Comparison of ENCODE assay signal across 8 cellular contexts in the genomic region with DNA sequence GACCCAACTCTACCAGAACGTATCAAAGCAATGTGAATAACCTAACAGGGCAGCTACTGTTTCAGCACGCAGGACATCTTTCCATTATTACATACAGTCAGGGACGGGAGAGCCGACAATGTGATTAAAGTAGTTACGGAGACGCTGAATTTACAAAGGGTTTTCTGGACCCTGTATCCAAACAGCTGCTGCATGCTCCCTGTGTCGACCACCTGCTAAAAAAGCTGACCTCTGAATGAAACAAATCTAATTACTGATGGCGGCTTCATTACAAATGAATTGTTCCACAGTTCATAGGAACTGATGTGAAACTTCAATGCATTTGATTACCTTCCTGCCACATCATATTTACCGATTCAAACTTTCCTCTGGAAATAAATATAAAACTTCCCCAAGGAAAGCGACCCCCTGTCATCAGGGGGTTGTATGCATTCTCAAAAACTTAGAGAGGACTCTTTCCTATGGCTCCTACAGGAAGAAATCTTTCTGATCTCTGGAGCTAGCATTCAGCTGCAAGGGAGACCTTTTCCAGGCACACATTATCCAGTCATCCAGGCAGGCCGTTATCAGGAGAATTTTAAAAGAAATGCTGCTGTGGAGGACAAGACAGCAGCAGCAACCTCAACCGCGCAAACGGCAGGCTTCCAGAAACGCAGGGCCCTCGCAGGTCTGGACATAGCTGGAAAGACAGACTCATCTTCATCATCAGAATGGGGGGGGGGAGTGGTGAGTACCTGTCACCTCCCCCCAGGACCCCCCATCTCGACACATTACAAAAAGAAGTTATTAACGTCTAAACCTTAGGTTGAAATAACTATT. TPM values are rescaled to one million over a fixed set of nuclear protein-coding genes. Genes with fewer than 3 reads are reported as not detected.
DNase-seq lines count a peak whose midpoint lies in the region; ATAC-seq, FAIRE-seq and TF ChIP-seq lines count a peak whose summit lies in the region.

No MANE protein-coding gene starts in this region.

- no peak for FAIRE-seq in HepG2 (lab: Jason Lieb, UNC)

- POLR2A ChIA-PET in HepG2 (lab: Yijun Ruan, JAX) = no interaction called here

- ATAC-seq in HepG2 (no peak), left lobe of liver (no peak)

- no peak overlapping the region for H3K4me2 ChIP-seq in HepG2 (ENCODE audit: low read depth, low read length)

- H3K27me3 ChIP-seq in liver (ENCODE audit: control insufficient read depth in 4 of 4, insufficient read depth in 4 of 4, low read length in 3 of 4) (peaks cover 0 to 14% (median 0%) of the 10 kb centered on the region in 4 donors), HepG2 (ENCODE audit: control insufficient read depth in 1 of 2, insufficient read depth in 2 of 2, low read length in 2 of 2) (peaks cover 2 to 16% of the 10 kb centered on the region in 2 experiments; a peak in 2 of 5 replicates), colonic mucosa (no peaks in the 10 kb centered on the region), muscle layer of colon (ENCODE audit: control insufficient read depth in 1 of 2, insufficient read depth in 2 of 2, low read length in 2 of 2) (no peaks in the 10 kb centered on the region), vagina (no peaks in the 10 kb centered on the region)

- CTCF ChIA-PET in HepG2 (lab: Yijun Ruan, JAX; ENCODE audit: low intra/inter-chr PET ratio, low total read pairs) = no interaction called here

- no peaks in the 10 kb centered on the region for H3K9me3 ChIP-seq in liver (ENCODE audit: control insufficient read depth in 4 of 4, low read length in 3 of 4)
- no peaks in the 10 kb centered on the region for H3K9me3 ChIP-seq in HepG2 (ENCODE audit: low read length)
- H3K9me3 ChIP-seq in colonic mucosa = no peaks in the 10 kb centered on the region
- H3K9me3 ChIP-seq in muscle layer of colon (ENCODE audit: low read length) = no peaks in the 10 kb centered on the region
- no peaks in the 10 kb centered on the region for H3K9me3 ChIP-seq in vagina

- no peaks in the 10 kb centered on the region for H4K20me1 ChIP-seq in HepG2 (ENCODE audit: insufficient read depth, low read length)

- no peak for DNase-seq in HepG2 (ENCODE audit: low spot score)
- peak; percentile 37 for DNase-seq in colonic mucosa
- no peak for DNase-seq in vagina (ENCODE audit: extremely low spot score in 2 of 2)
- DNase-seq in germinal center (ENCODE audit: low spot score) = no peak
- DNase-seq in stimulated activated CD4-positive, alpha-beta T cell treated with anti-CD3 and anti-CD28 coated beads, Interleukin-2, amount 100 ng/mL, for 48 hours = no peak
- no peak for DNase-seq in left lobe of liver (ENCODE audit: low spot score)

- TF ChIP-seq RAD21 in liver (IDR thresholded peaks at IDR 0.05) (no peak), HepG2 (CRISPR knock-in tag; IDR thresholded peaks at IDR 0.05) (no peak)

- H3K9ac ChIP-seq in liver (ENCODE audit: low read depth in 1 of 2, low read length in 2 of 2) = no peak overlapping the region
- no peak overlapping the region for H3K9ac ChIP-seq in HepG2 (ENCODE audit: insufficient read depth, low read depth, low read length)
- H3K9ac ChIP-seq in colonic mucosa (ENCODE audit: low read depth in 2 of 2, low read length in 2 of 2) = peak overlapping the region; percentile 57 to 81
- peak overlapping the region; percentile 25 for H3K9ac ChIP-seq in muscle layer of colon (ENCODE audit: low read length)

- no peak for TF ChIP-seq POLR2A in HepG2 (IDR thresholded peaks at IDR 0.05; ENCODE audit: insufficient read depth in 1 of 2, low read depth in 2 of 2, low read length in 2 of 2)
- no peak for TF ChIP-seq POLR2A in vagina (IDR thresholded peaks at IDR 0.05)

- no peak for TF ChIP-seq CTCF in liver (IDR thresholded peaks at IDR 0.05; ENCODE audit: low read depth, low read length, missing input control)
- TF ChIP-seq CTCF in HepG2 (CRISPR knock-in tag; IDR thresholded peaks at IDR 0.05) = no peak
- TF ChIP-seq CTCF in colonic mucosa (IDR thresholded peaks at IDR 0.05) = no peak
- no peak for TF ChIP-seq CTCF in vagina (IDR thresholded peaks at IDR 0.05)

- TF ChIP-seq EP300 in HepG2 (IDR thresholded peaks at IDR 0.05; ENCODE audit: low read depth in 2 of 2, low read length in 2 of 2) = no peak
- TF ChIP-seq EP300 in HepG2 (CRISPR knock-in tag; IDR thresholded peaks at IDR 0.05; ENCODE audit: borderline replicate concordance) = no peak

- H2AFZ ChIP-seq in HepG2 (ENCODE audit: low read length) = no peak overlapping the region

- peak overlapping the region in 2 of 3 donors; percentile 23 to 81 for H3K4me3 ChIP-seq in liver (ENCODE audit: low read depth in 1 of 3, low read length in 3 of 3)
- no peak overlapping the region for H3K4me3 ChIP-seq in HepG2 (replicated peaks in 1 of 3; ENCODE audit: insufficient read depth in 1 of 3, low read depth in 2 of 3, low read length in 3 of 3)
- H3K4me3 ChIP-seq in colonic mucosa = peak overlapping the region; percentile 85
- H3K4me3 ChIP-seq in muscle layer of colon (ENCODE audit: low read depth in 1 of 2, low read length in 2 of 2) = peak overlapping the region in 1 of 2 donors; percentile 57
- H3K4me3 ChIP-seq in vagina = peak overlapping the region; percentile 39 to 74

- intact Hi-C loops in HepG2 (cut with micrococcal nuclease; ENCODE audit: unreplicated experiment) (loop anchor here (10.0 kb wide), 3 partner anchors 382 to 1958 kb away; no protein-coding TSS in a partner anchor), colonic mucosa (cut with DNase I) (loop anchor here (5.0 to 10.0 kb wide), 3 partner anchors 388 to 1758 kb away; no protein-coding TSS in a partner anchor), vagina (cut with DNase I) (loop anchor here (10.0 kb wide), 1 partner anchor 382 kb away; no protein-coding TSS in a partner anchor)

- 31% methylated on average over 18 of the region's 18 CpGs for WGBS in liver
- 58% methylated on average over 18 of the region's 18 CpGs for WGBS in HepG2 (ENCODE audit: low lambda C conversion rate)

- H3K27ac ChIP-seq in liver (ENCODE audit: low read depth in 1 of 2, low read length in 2 of 2) (no peak overlapping the region), HepG2 (ENCODE audit: extremely low read length, insufficient read depth, low read length) (no peak overlapping the region), colonic mucosa (peak overlapping the region; percentile 83), muscle layer of colon (ENCODE audit: low read depth, low read length) (peak overlapping the region; percentile 47), vagina (peak overlapping the region; percentile 95)

- H3K4me1 ChIP-seq in liver (ENCODE audit: control insufficient read depth in 4 of 4, insufficient read depth in 4 of 4, low read length in 3 of 4) (peaks cover 16 to 33% (median 22%) of the 10 kb centered on the region in 4 donors), HepG2 (ENCODE audit: insufficient read depth, low read length) (peaks cover 15% of the 10 kb centered on the region), colonic mucosa (no peaks in the 10 kb centered on the region), muscle layer of colon (ENCODE audit: insufficient read depth, low read length) (peaks cover 14% of the 10 kb centered on the region), vagina (peaks cover 43% of the 10 kb centered on the region)

- BruUV-seq in HepG2 (replicated peaks; lab: Mats Ljungman, UMichigan) = no TSS peak

- H3K36me3 ChIP-seq in liver (ENCODE audit: control insufficient read depth in 4 of 4, insufficient read depth in 3 of 4, low read depth in 1 of 4, low read length in 3 of 4) = no peaks in the 10 kb centered on the region
- H3K36me3 ChIP-seq in HepG2 (replicated peaks in 1 of 2; ENCODE audit: control insufficient read depth in 1 of 2, insufficient read depth in 2 of 2, low read length in 2 of 2) = no peaks in the 10 kb centered on the region
- no peaks in the 10 kb centered on the region for H3K36me3 ChIP-seq in colonic mucosa
- no peaks in the 10 kb centered on the region for H3K36me3 ChIP-seq in muscle layer of colon (ENCODE audit: insufficient read depth, low read length)
- H3K36me3 ChIP-seq in vagina = no peaks in the 10 kb centered on the region

- no peaks in the 10 kb centered on the region for H3K79me2 ChIP-seq in HepG2 (ENCODE audit: insufficient read depth, low read length)

- in situ Hi-C loops in HepG2 (cut with HindIII; ENCODE audit: extremely low pct_ligation_motif_present, low pct_unique_long_range_greater_than_20kb) = loop anchor here (10.0 to 25.0 kb wide), 3 partner anchors 582 to 1970 kb away; no protein-coding TSS in a partner anchor

RNA-seq across cellular contexts. Expression of gene EFNB2, which starts 3.1 kb away (rescaled TPM):
- total RNA-seq in liver = 1 to 10 TPM; 3.6 to 6.1 TPM
- polyA plus RNA-seq in liver = 1 to 10 TPM; 2.6 to 3.3 TPM
- 0.07 and 0.20 TPM in 2 replicates for total RNA-seq in HepG2 (2016; rRNA removed; fragmentation: Illumina TruSeq; extraction: Trizol)
- total RNA-seq in HepG2 (2016; cell fraction: cytosol; rRNA removed; fragmentation: Illumina TruSeq; extraction: Trizol; ENCODE audit: low read depth) = not detected in 2 replicates
- 0.09 and 0.13 TPM in 2 replicates for total RNA-seq in HepG2 (2016; cell fraction: insoluble cytoplasmic fraction; rRNA removed; fragmentation: Illumina TruSeq; extraction: Trizol)
- 0.06 and 0.14 TPM in 2 replicates for total RNA-seq in HepG2 (2016; cell fraction: membrane; rRNA removed; fragmentation: Illumina TruSeq; extraction: Trizol)
- total RNA-seq in HepG2 (2016; cell fraction: nucleus; rRNA removed; fragmentation: Illumina TruSeq; extraction: Trizol) = 0.06 TPM in 1 of 2 replicates, not detected in the other
- polyA plus RNA-seq in HepG2 (2011; rRNA removed) = 0.05 and 0.11 TPM in 2 replicates
- 0.08 and 0.11 TPM in 2 replicates for polyA plus RNA-seq in HepG2 (2011; cell fraction: cytosol; rRNA removed)
- polyA plus RNA-seq in HepG2 (2011; cell fraction: nucleus; rRNA removed) = 0.05 TPM in 2 replicates
- polyA plus RNA-seq in HepG2 (2012) = 0.05 and 0.16 TPM in 2 replicates
- 0.02 TPM in 1 of 2 replicates, not detected in the other for polyA plus RNA-seq in HepG2 (2016; cell fraction: cytosol; fragmentation: Illumina TruSeq; extraction: Trizol; ENCODE audit: low read depth)
- 0.08 and 0.23 TPM in 2 replicates for polyA plus RNA-seq in HepG2 (2016; cell fraction: insoluble cytoplasmic fraction; fragmentation: Illumina TruSeq; extraction: Trizol; ENCODE audit: low read depth)
- polyA plus RNA-seq in HepG2 (2016; cell fraction: membrane; fragmentation: Illumina TruSeq; extraction: Trizol; ENCODE audit: low read depth) = 0.05 TPM in 1 of 2 replicates, not detected in the other
- polyA plus RNA-seq in HepG2 (2016; cell fraction: nucleus; fragmentation: Illumina TruSeq; extraction: Trizol; ENCODE audit: insufficient read depth, low read depth) = 0.19 and 0.23 TPM in 2 replicates
- polyA minus RNA-seq in HepG2 (2011; rRNA and poly(A)+ RNA removed; ENCODE audit: low replicate concordance) = 0.08 and 0.63 TPM in 2 replicates
- polyA minus RNA-seq in HepG2 (2011; cell fraction: cytosol; rRNA and poly(A)+ RNA removed) = 0.18 TPM in 1 of 2 replicates, not detected in the other
- polyA minus RNA-seq in HepG2 (2011; cell fraction: nucleus; rRNA and poly(A)+ RNA removed) = 0.13 TPM in 1 of 2 replicates, not detected in the other
- 100 to 1,000 TPM in 1 of 2 donors, 10 to 100 TPM in 1; 41.8 to 104 TPM for total RNA-seq in colonic mucosa
- 17.9 TPM for total RNA-seq in vagina
- 4.3 TPM for total RNA-seq in left lobe of liver

RNA-seq across cellular contexts. Expression of gene ARGLU1, which starts 35.6 kb away (rescaled TPM):
- total RNA-seq in liver = 10 to 100 TPM; 21.4 to 38.8 TPM
- 10 to 100 TPM; 16.7 to 50.8 TPM for polyA plus RNA-seq in liver
- 27.2 and 47.1 TPM in 2 replicates for total RNA-seq in HepG2 (2016; rRNA removed; fragmentation: Illumina TruSeq; extraction: Trizol)
- 11.8 and 17.4 TPM in 2 replicates for total RNA-seq in HepG2 (2016; cell fraction: cytosol; rRNA removed; fragmentation: Illumina TruSeq; extraction: Trizol; ENCODE audit: low read depth)
- total RNA-seq in HepG2 (2016; cell fraction: insoluble cytoplasmic fraction; rRNA removed; fragmentation: Illumina TruSeq; extraction: Trizol) = 25.5 and 51.3 TPM in 2 replicates
- total RNA-seq in HepG2 (2016; cell fraction: membrane; rRNA removed; fragmentation: Illumina TruSeq; extraction: Trizol) = 9.4 and 9.9 TPM in 2 replicates
- 100 and 117 TPM in 2 replicates for total RNA-seq in HepG2 (2016; cell fraction: nucleus; rRNA removed; fragmentation: Illumina TruSeq; extraction: Trizol)
- polyA plus RNA-seq in HepG2 (2011; rRNA removed) = 70.6 and 81.6 TPM in 2 replicates
- polyA plus RNA-seq in HepG2 (2011; cell fraction: cytosol; rRNA removed) = 10.8 and 12.2 TPM in 2 replicates
- 336 and 397 TPM in 2 replicates for polyA plus RNA-seq in HepG2 (2011; cell fraction: nucleus; rRNA removed)
- polyA plus RNA-seq in HepG2 (2012) = 62.3 and 76.1 TPM in 2 replicates
- 1.0 and 1.9 TPM in 2 replicates for polyA plus RNA-seq in HepG2 (2016; cell fraction: cytosol; fragmentation: Illumina TruSeq; extraction: Trizol; ENCODE audit: low read depth)
- polyA plus RNA-seq in HepG2 (2016; cell fraction: insoluble cytoplasmic fraction; fragmentation: Illumina TruSeq; extraction: Trizol; ENCODE audit: low read depth) = 50.3 and 50.9 TPM in 2 replicates
- polyA plus RNA-seq in HepG2 (2016; cell fraction: membrane; fragmentation: Illumina TruSeq; extraction: Trizol; ENCODE audit: low read depth) = 3.7 and 3.8 TPM in 2 replicates
- polyA plus RNA-seq in HepG2 (2016; cell fraction: nucleus; fragmentation: Illumina TruSeq; extraction: Trizol; ENCODE audit: insufficient read depth, low read depth) = 268 and 280 TPM in 2 replicates
- 8.6 and 10.0 TPM in 2 replicates for polyA minus RNA-seq in HepG2 (2011; rRNA and poly(A)+ RNA removed; ENCODE audit: low replicate concordance)
- polyA minus RNA-seq in HepG2 (2011; cell fraction: cytosol; rRNA and poly(A)+ RNA removed) = 4.7 and 5.7 TPM in 2 replicates
- polyA minus RNA-seq in HepG2 (2011; cell fraction: nucleus; rRNA and poly(A)+ RNA removed) = 125 and 143 TPM in 2 replicates
- 10 to 100 TPM; 58.7 to 60.0 TPM for total RNA-seq in colonic mucosa
- total RNA-seq in vagina = 88.9 TPM
- total RNA-seq in left lobe of liver = 22.6 TPM

Comparison
In these comparisons a context has a peak if more than half of its experiments do, and no peak if none do; other contexts are left out.
1. H3K4me3 ChIP-seq: peak in liver (2 of 3), colonic mucosa (single experiment) and vagina (2 of 2); none in HepG2 (0 of 3).
2. H3K27ac ChIP-seq: peak in colonic mucosa (single experiment), muscle layer of colon (single experiment) and vagina (single experiment); none in liver (0 of 2) and HepG2 (single experiment).
3. H3K9ac ChIP-seq: peak in colonic mucosa (2 of 2) and muscle layer of colon (single experiment); none in liver (0 of 2) and HepG2 (single experiment).